16 cellular contexts compared by ENCODE assay signal in genomic region chr7:134165266-134165665, GRCh38. TPM values are rescaled to one million over a fixed set of nuclear protein-coding genes. Genes with fewer than 3 reads are reported as not detected.
DNase-seq lines count a peak whose midpoint lies in the region; ATAC-seq lines count a peak whose summit lies in the region.
"Had no signal": no experiment of that assay in that cellular context is flagged by ENCODE, and none has a peak within 500 bp of the region (broad histone marks: within the 10 kb centered on the region; RNA-seq: fewer than 3 reads in every experiment).

No MANE protein-coding gene starts in this region.

- no peak overlapping the region for H3K4me2 ChIP-seq in Karpas-422 (ENCODE audit: low read depth, low read length, poor library complexity, severe bottlenecking)

- H3K4me1 ChIP-seq in Karpas-422 (ENCODE audit: low read length): no peaks in the 10 kb centered on the region
- H3K4me1 ChIP-seq: BE2C, Caco-2 had no signal

- H4K20me1 ChIP-seq in Karpas-422 (ENCODE audit: insufficient read depth, low read depth, low read length): no peaks in the 10 kb centered on the region

- DNase-seq in Ammon's horn (ENCODE audit: low spot score) (peak; percentile 48), SK-MEL-5 (ENCODE audit: low read depth, low spot score) (peak; percentile 94), inferior parietal cortex (ENCODE audit: extremely low spot score) (peak; percentile 42), putamen (ENCODE audit: low spot score) (peak; percentile 38), Karpas-422 (no peak), middle frontal gyrus (ENCODE audit: extremely low spot score, low spot score) (no peak), SW480 (ENCODE audit: low spot score) (no peak)
- DNase-seq: 8988T; BE2C; Caco-2; CD4-positive, CD25-positive, alpha-beta regulatory T cell; CD8-positive, alpha-beta memory T cell; H9 had no signal

- no peaks in the 10 kb centered on the region for H3K9me3 ChIP-seq in Karpas-422 (ENCODE audit: low read length)
- H3K9me3 ChIP-seq: BE2C, Caco-2 had no signal

- ATAC-seq in GM19324 (IDR thresholded peaks at IDR 0.05; ENCODE audit: low FRiP score, unreplicated experiment): no peak

- H3K79me2 ChIP-seq in Karpas-422 (ENCODE audit: low read length): no peaks in the 10 kb centered on the region

- no peak overlapping the region for H3K9ac ChIP-seq in Karpas-422 (ENCODE audit: low read length)

- H2AFZ ChIP-seq in Karpas-422 (ENCODE audit: low read length): no peak overlapping the region

- H3K9me2 ChIP-seq in Karpas-422 (replicated peaks; ENCODE audit: insufficient read depth, low read length): no peaks in the 10 kb centered on the region

- H3K36me3 ChIP-seq in Karpas-422 (ENCODE audit: insufficient read depth, low read length): no peaks in the 10 kb centered on the region
- H3K36me3 ChIP-seq: BE2C had no signal

- in situ Hi-C loops in SK-MEL-5 (cut with HindIII; ENCODE audit: low pct_unique_long_range_greater_than_20kb, low sequenced_read_pairs): no loop called here

- no peaks in the 10 kb centered on the region for H3K27me3 ChIP-seq in Karpas-422 (ENCODE audit: low read length)
- H3K27me3 ChIP-seq: BE2C had no signal

- no peak overlapping the region for H3K4me3 ChIP-seq in Karpas-422 (ENCODE audit: low read length)

- H3K27ac ChIP-seq in Karpas-422 (ENCODE audit: low read length): no peak overlapping the region
- H3K27ac ChIP-seq: HL-60 had no signal

RNA-seq across cellular contexts. Expression of gene LRGUK, which starts 38.1 kb away (rescaled TPM):
- total RNA-seq in SK-MEL-5 (2014; rRNA removed; shearing (Covaris generic)): 9.9 TPM in 2 replicates
- 5.6 and 6.0 TPM in 2 replicates for polyA plus RNA-seq in SK-MEL-5 (2015; cell fraction: cytosol; rRNA removed)
- 6.7 and 8.7 TPM in 2 replicates for polyA plus RNA-seq in SK-MEL-5 (2015; cell fraction: nucleus; rRNA removed)
- 1.7 and 1.9 TPM in 2 replicates for total RNA-seq in Karpas-422 (2014; rRNA removed; shearing (Covaris generic); ENCODE audit: low replicate concordance)
- total RNA-seq: HT1080 had no signal
- polyA plus RNA-seq: CD4-positive, CD25-positive, alpha-beta regulatory T cell; CD8-positive, alpha-beta memory T cell had no signal

Comparison
In these comparisons a context has a peak if more than half of its experiments do, and no peak if none do; other contexts are left out.
1. DNase-seq: peak in Ammon's horn (single experiment), SK-MEL-5 (single experiment), inferior parietal cortex (single experiment) and putamen (single experiment); none in Karpas-422 (single experiment), middle frontal gyrus (single experiment) and SW480 (single experiment).